ENCODE assay signal across 30 cellular contexts in genomic region chr1:183702087-183702812, GRCh38. TPM values are rescaled to one million over a fixed set of nuclear protein-coding genes. Genes with fewer than 3 reads are reported as not detected.
DNase-seq lines count a peak whose midpoint lies in the region; TF ChIP-seq lines count a peak whose summit lies in the region.
"Had no signal": no experiment of that assay in that cellular context is flagged by ENCODE, and none has a peak within 500 bp of the region (broad histone marks: within the 10 kb centered on the region; RNA-seq: fewer than 3 reads in every experiment).

No MANE protein-coding gene starts in this region.

- H3K27me3 ChIP-seq in thyroid gland: no peaks in the 10 kb centered on the region
- H3K27me3 ChIP-seq: ascending aorta, Peyer's patch, testis had no signal

- H3K4me3 ChIP-seq in thyroid gland (replicated peaks in 1 of 3): no peak overlapping the region
- H3K4me3 ChIP-seq: ascending aorta, Peyer's patch, psoas muscle, SK-N-MC, testis had no signal

- 83 to 91% methylated on average over 7 of the region's 7 CpGs for WGBS in thyroid gland, 2 donors

- TF ChIP-seq POLR2A in thyroid gland (IDR thresholded peaks at IDR 0.05): no peak

- H3K9me3 ChIP-seq in thyroid gland: no peaks in the 10 kb centered on the region
- H3K9me3 ChIP-seq: ascending aorta, Peyer's patch, psoas muscle, testis had no signal

- no peaks in the 10 kb centered on the region for H3K4me1 ChIP-seq in thyroid gland
- H3K4me1 ChIP-seq: ascending aorta, Peyer's patch, psoas muscle, testis had no signal

- intact Hi-C loops in thyroid gland (cut with DNase I): no loop called here

- TF ChIP-seq CTCF in thyroid gland (IDR thresholded peaks at IDR 0.05): no peak

- H3K36me3 ChIP-seq in thyroid gland: no peaks in the 10 kb centered on the region
- H3K36me3 ChIP-seq: ascending aorta, Peyer's patch had no signal

- peak; percentile 77 for DNase-seq in ELR (ENCODE audit: low read depth)
- peak; percentile 4 for DNase-seq in HS-27A (ENCODE audit: low read depth)
- DNase-seq in astrocyte of the hippocampus (ENCODE audit: low read depth, low spot score): peak; percentile 22
- DNase-seq in kidney glomerular epithelial cell (lab: John Stamatoyannopoulos, UW): peak; percentile 5
- DNase-seq in NCI-H1930 (lab: John Stamatoyannopoulos, UW): no peak
- DNase-seq in NCI-H1694 (lab: John Stamatoyannopoulos, UW): no peak
- no peak for DNase-seq in thyroid gland
- DNase-seq: activated naive CD4-positive, alpha-beta T cell treated with anti-CD3 and anti-CD28 coated beads, Interleukin-2, amount 50 U/mL, for 16 hours; activated T-cell treated with anti-CD3 and anti-CD28 coated beads, Interleukin-2, amount 50 U/mL, for 4 hours; CD4-positive, alpha-beta memory T cell; effector CD8-positive, alpha-beta T cell; GF-D8; NCI-H1105; NCI-H2081 treated with DMSO at 0.1 percent for 48 hours; NK-92 treated with Interleukin-12 subunit alpha and Interleukin-12 subunit beta, amount 100 ng/mL, for 24 hours; Peyer's patch; psoas muscle; stimulated activated CD4-positive, alpha-beta T cell treated with anti-CD3 and anti-CD28 coated beads, Interleukin-2, amount 100 ng/mL, for 24 hours; stimulated activated naive CD4-positive, alpha-beta T cell; testis had no signal

- H3K27ac ChIP-seq in thyroid gland: no peak overlapping the region
- H3K27ac ChIP-seq: ascending aorta, Peyer's patch, psoas muscle, SK-N-MC, testis had no signal

RNA-seq across cellular contexts. Expression of gene APOBEC4, which starts 49.1 kb away (rescaled TPM):
- not detected for total RNA-seq in thyroid gland
- total RNA-seq: activated T-cell treated with anti-CD3 and anti-CD28 coated beads, Interleukin-2, amount 50 U/mL, for 4 hours; ascending aorta; CD4-positive, alpha-beta memory T cell; chondrocyte; esophagus mucosa; glomerular endothelial cell; kidney epithelial cell; LHCN-M2; myocyte; NCI-H460; psoas muscle; skeletal muscle tissue had no signal

Comparison
In these comparisons a context has a peak if more than half of its experiments do, and no peak if none do; other contexts are left out.
1. DNase-seq: peak in ELR (single experiment), HS-27A (single experiment), astrocyte of the hippocampus (single experiment) and kidney glomerular epithelial cell (single experiment); none in NCI-H1930 (0 of 2), NCI-H1694 (single experiment) and thyroid gland (0 of 2).